In genomic region chr16:79845006-79845733, GRCh38 we compare ENCODE assay signal across 11 cellular contexts.
DNase-seq lines count a peak whose midpoint lies in the region; ATAC-seq lines count a peak whose summit lies in the region.
"Had no signal": no experiment of that assay in that cellular context is flagged by ENCODE, and none has a peak within 500 bp of the region (broad histone marks: within the 10 kb centered on the region; RNA-seq: fewer than 3 reads in every experiment).

No MANE protein-coding gene starts in this region.

- peak; percentile 78 for DNase-seq in RPMI8226
- DNase-seq in hippocampal formation (lab: John Stamatoyannopoulos, UW): no peak
- no peak for DNase-seq in HPDE6-E6E7 (ENCODE audit: extremely low spot score)
- DNase-seq in AG08395 (ENCODE audit: low spot score): no peak
- no peak for DNase-seq in NCI-H146 (lab: John Stamatoyannopoulos, UW)
- DNase-seq: adrenal gland, H7, posterior cingulate gyrus had no signal

- ATAC-seq in GM18499 (IDR thresholded peaks at IDR 0.05; ENCODE audit: insufficient read depth, unreplicated experiment) (peak; percentile 83), GM19452 (IDR thresholded peaks at IDR 0.05; ENCODE audit: unreplicated experiment) (peak; percentile 84), HG02943 (IDR thresholded peaks at IDR 0.05; ENCODE audit: low read depth, unreplicated experiment) (peak; percentile 55)
